Comparison of ENCODE assay signal across 20 cellular contexts in the genomic region with DNA sequence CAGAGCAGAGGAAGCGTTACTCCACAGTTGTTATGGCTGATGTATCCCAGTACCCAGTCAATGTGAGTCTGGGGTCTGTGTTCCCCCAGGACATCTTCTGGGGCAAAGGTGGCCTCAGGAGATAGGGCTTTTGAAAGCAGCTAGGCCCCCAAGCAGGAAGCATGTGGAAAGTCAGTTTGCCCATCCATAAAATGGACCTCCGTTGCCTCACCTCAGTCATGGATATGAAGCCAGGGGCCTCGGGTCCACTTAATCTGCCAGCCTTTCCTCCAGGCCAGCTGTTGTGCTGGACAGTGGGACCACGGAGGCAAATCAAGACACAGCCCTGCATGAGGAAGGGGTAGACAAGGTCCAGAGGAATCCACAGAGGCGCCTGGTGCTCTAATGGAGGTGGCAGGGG. TPM values are rescaled to one million over a fixed set of nuclear protein-coding genes. Genes with fewer than 3 reads are reported as not detected.
DNase-seq lines count a peak whose midpoint lies in the region; ATAC-seq and TF ChIP-seq lines count a peak whose summit lies in the region.
"Had no signal": no experiment of that assay in that cellular context is flagged by ENCODE, and none has a peak within 500 bp of the region (broad histone marks: within the 10 kb centered on the region; RNA-seq: fewer than 3 reads in every experiment).

No MANE protein-coding gene starts in this region.

- H3K4me3 ChIP-seq in esophagus squamous epithelium (peak overlapping the region in 1 of 4 donors; percentile 59), trophoblast cell (ENCODE audit: low read depth, low read length) (no peak overlapping the region)

- H2BK12ac ChIP-seq in trophoblast cell (ENCODE audit: low read length): no peak overlapping the region

- H3K4ac ChIP-seq in trophoblast cell (ENCODE audit: low read depth, low read length): no peak overlapping the region

- TF ChIP-seq CTCF in activated B cell treated with CpG ODN at 0.5 μM for 24 hours (IDR thresholded peaks at IDR 0.05) (no peak), esophagus squamous epithelium (IDR thresholded peaks at IDR 0.05) (no peak)

- POLR2A ChIA-PET in activated B cell treated with CpG ODN at 0.5 μM for 24 hours (lab: Charles Lee): no interaction called here

- ATAC-seq in activated B cell treated with CpG ODN at 0.5 μM for 24 hours (ENCODE audit: low read depth) (no peak), HG02970 (IDR thresholded peaks at IDR 0.05; ENCODE audit: low FRiP score, unreplicated experiment) (no peak)
- ATAC-seq: left ventricle myocardium superior had no signal

- peaks cover 6% of the 10 kb centered on the region for H3K9me3 Mint-ChIP-seq in activated naive CD4-positive, alpha-beta T cell treated with anti-CD3 and anti-CD28 coated beads, Interleukin-2, amount 10 ng/mL, durations not matched to agents 7 days and 5 days
- H3K9me3 Mint-ChIP-seq in activated B cell treated with CpG ODN at 0.5 μM for 24 hours: peaks cover 2% of the 10 kb centered on the region

- no peak overlapping the region for H2AK5ac ChIP-seq in trophoblast cell (ENCODE audit: low read length)

- no peaks in the 10 kb centered on the region for H3K9me3 ChIP-seq in esophagus squamous epithelium
- H3K9me3 ChIP-seq in trophoblast cell (ENCODE audit: insufficient read depth, low read depth, low read length): peaks cover 8% of the 10 kb centered on the region

- 56 to 93% methylated on average over 1 to 3 of the region's 5 CpGs for whole genome bisulfite sequencing in esophagus squamous epithelium, 2 donors
- WGBS in trophoblast cell (ENCODE audit: extremely low coverage, insufficient coverage, insufficient read length): no CpG with 5 or more reads among the region's 5 CpGs

- peak overlapping the region; percentile 13 for H3K4me3 Mint-ChIP-seq in activated naive CD4-positive, alpha-beta T cell treated with anti-CD3 and anti-CD28 coated beads, Interleukin-2, amount 10 ng/mL, durations not matched to agents 7 days and 5 days
- peak overlapping the region; percentile 41 for H3K4me3 Mint-ChIP-seq in activated B cell treated with CpG ODN at 0.5 μM for 24 hours

- no peaks in the 10 kb centered on the region for H3K36me3 ChIP-seq in esophagus squamous epithelium
- peaks cover 13 to 24% of the 10 kb centered on the region in 2 experiments for H3K36me3 ChIP-seq in trophoblast cell (ENCODE audit: control insufficient read depth in 1 of 2, insufficient read depth in 2 of 2, low read length in 2 of 2)

- H3K18ac ChIP-seq in trophoblast cell (ENCODE audit: low read length): peak overlapping the region; percentile 2

- H2AFZ ChIP-seq in trophoblast cell (ENCODE audit: insufficient read depth, low read length, poor library complexity): no peak overlapping the region

- no peak overlapping the region for H2BK120ac ChIP-seq in trophoblast cell (ENCODE audit: insufficient read depth, low read length, poor library complexity)

- H3K4me2 ChIP-seq in trophoblast cell (ENCODE audit: low read length): no peak overlapping the region

- peaks cover 19% of the 10 kb centered on the region for H3K79me1 ChIP-seq in trophoblast cell (ENCODE audit: low read length)

- TF ChIP-seq POLR2A in esophagus squamous epithelium (IDR thresholded peaks at IDR 0.05): no peak

- H3K23ac ChIP-seq in trophoblast cell (ENCODE audit: low read length): no peak overlapping the region

- H3K79me2 ChIP-seq in trophoblast cell (ENCODE audit: control insufficient read depth, insufficient read depth, low read length, poor library complexity): peaks cover 9% of the 10 kb centered on the region

- peaks cover 32% of the 10 kb centered on the region for H3K4me1 Mint-ChIP-seq in activated naive CD4-positive, alpha-beta T cell treated with anti-CD3 and anti-CD28 coated beads, Interleukin-2, amount 10 ng/mL, durations not matched to agents 7 days and 5 days
- peaks cover 31% of the 10 kb centered on the region for H3K4me1 Mint-ChIP-seq in activated B cell treated with CpG ODN at 0.5 μM for 24 hours

- H3K27me3 Mint-ChIP-seq in activated naive CD4-positive, alpha-beta T cell treated with anti-CD3 and anti-CD28 coated beads, Interleukin-2, amount 10 ng/mL, durations not matched to agents 7 days and 5 days: peaks cover 80% of the 10 kb centered on the region
- peaks cover 53% of the 10 kb centered on the region for H3K27me3 Mint-ChIP-seq in activated B cell treated with CpG ODN at 0.5 μM for 24 hours

- CTCF ChIA-PET in activated naive CD4-positive, alpha-beta T cell treated with anti-CD3 and anti-CD28 coated beads, Interleukin-2, amount 10 ng/mL, durations not matched to agents 7 days and 5 days (lab: Charles Lee): no interaction called here
- CTCF ChIA-PET in activated B cell treated with CpG ODN at 0.5 μM for 24 hours (lab: Charles Lee): no interaction called here

- peaks cover 13% of the 10 kb centered on the region for H3K36me3 Mint-ChIP-seq in activated naive CD4-positive, alpha-beta T cell treated with anti-CD3 and anti-CD28 coated beads, Interleukin-2, amount 10 ng/mL, durations not matched to agents 7 days and 5 days
- no peaks in the 10 kb centered on the region for H3K36me3 Mint-ChIP-seq in activated B cell treated with CpG ODN at 0.5 μM for 24 hours (ENCODE audit: low read depth)

- intact Hi-C loops in activated B cell treated with CpG ODN at 0.5 μM for 24 hours (cut with micrococcal nuclease): no loop called here
- intact Hi-C loops in esophagus squamous epithelium (cut with DNase I): no loop called here

- H3K27ac ChIP-seq in esophagus squamous epithelium (peak overlapping the region in 3 of 4 donors; percentile 16 to 33 (median 27)), trophoblast cell (ENCODE audit: low read depth, low read length) (no peak overlapping the region)
- H3K27ac ChIP-seq: C4-2B had no signal

- no peak overlapping the region for H4K12ac ChIP-seq in trophoblast cell (ENCODE audit: low read depth, low read length)

- no peak overlapping the region for H4K8ac ChIP-seq in trophoblast cell (ENCODE audit: low read depth, low read length)

- H3K4me1 ChIP-seq in esophagus squamous epithelium (peaks cover 25 to 48% (median 26%) of the 10 kb centered on the region in 3 donors), trophoblast cell (ENCODE audit: control insufficient read depth in 1 of 2, insufficient read depth in 2 of 2, low read length in 2 of 2) (peaks cover 16 to 26% of the 10 kb centered on the region in 2 experiments)

- no peak for DNase-seq in activated naive CD4-positive, alpha-beta T cell treated with anti-CD3 and anti-CD28 coated beads, Interleukin-2, amount 10 ng/mL, durations not matched to agents 7 days and 5 days
- DNase-seq in activated naive CD4-positive, alpha-beta T cell (lab: John Stamatoyannopoulos, UW): no peak
- DNase-seq in activated B cell treated with CpG ODN at 0.5 μM for 24 hours (no peak), esophagus squamous epithelium (lab: John Stamatoyannopoulos, UW) (no peak), trophoblast cell (no peak), AG20443 (ENCODE audit: low spot score) (no peak), SW 1271 (lab: John Stamatoyannopoulos, UW) (no peak)
- DNase-seq: activated CD4-positive, alpha-beta T cell treated with anti-CD3 and anti-CD28 coated beads, Interleukin-2, amount 50 U/mL, for 48 hours; activated naive CD4-positive, alpha-beta T cell treated with anti-CD3 and anti-CD28 coated beads, Interleukin-2, amount 50 U/mL, for 16 hours; activated T-cell treated with anti-CD3 and anti-CD28 coated beads for 4 hours; DMS153; left ventricle myocardium superior; NCI-H1694 treated with DMSO at 0.1 percent for 48 hours; nucleus accumbens; retina; SHP77; substantia nigra; T-helper 1 cell had no signal

- no peak overlapping the region for H2BK5ac ChIP-seq in trophoblast cell (ENCODE audit: low read depth, low read length, poor library complexity)

- H3K27me3 ChIP-seq in esophagus squamous epithelium (peaks cover 0 to 77% (median 23%) of the 10 kb centered on the region in 4 donors), trophoblast cell (ENCODE audit: insufficient read depth, low read length) (no peaks in the 10 kb centered on the region)

- H3K27ac Mint-ChIP-seq in activated naive CD4-positive, alpha-beta T cell treated with anti-CD3 and anti-CD28 coated beads, Interleukin-2, amount 10 ng/mL, durations not matched to agents 7 days and 5 days: no peak overlapping the region
- no peak overlapping the region for H3K27ac Mint-ChIP-seq in activated B cell treated with CpG ODN at 0.5 μM for 24 hours

- H4K91ac ChIP-seq in trophoblast cell (ENCODE audit: low read depth, low read length): no peak overlapping the region

- no peak overlapping the region for H3K9ac ChIP-seq in trophoblast cell (ENCODE audit: low read length)

- H3K14ac ChIP-seq in trophoblast cell (ENCODE audit: low read length): peak overlapping the region; percentile 12

RNA-seq across cellular contexts. Expression of a gene that starts 3.3 kb away (rescaled TPM):
- total RNA-seq in activated B cell treated with CpG ODN at 0.5 μM for 24 hours: 0.38 and 1.0 TPM in 2 replicates
- 100 to 1,000 TPM; 151 to 341 (median 286) TPM for total RNA-seq in esophagus squamous epithelium
- 188 and 197 TPM in 2 replicates for polyA plus RNA-seq in trophoblast cell (2013)

RNA-seq across cellular contexts. Expression of a gene that starts 16.0 kb away (rescaled TPM):
- 10.3 and 12.4 TPM in 2 replicates for total RNA-seq in activated B cell treated with CpG ODN at 0.5 μM for 24 hours
- total RNA-seq in esophagus squamous epithelium: 10 to 100 TPM; 32.2 to 68.0 (median 41.4) TPM
- 64.1 and 68.9 TPM in 2 replicates for polyA plus RNA-seq in trophoblast cell (2013)

RNA-seq across cellular contexts. Expression of a gene that starts 38.4 kb away (rescaled TPM):
- total RNA-seq in activated B cell treated with CpG ODN at 0.5 μM for 24 hours: 115 and 139 TPM in 2 replicates
- total RNA-seq in esophagus squamous epithelium: 10 to 100 TPM; 35.1 to 89.1 (median 43.7) TPM
- 65.1 and 65.9 TPM in 2 replicates for polyA plus RNA-seq in trophoblast cell (2013)

RNA-seq across cellular contexts. Expression of a gene that starts 40.9 kb away (rescaled TPM):
- not detected in 2 replicates for total RNA-seq in activated B cell treated with CpG ODN at 0.5 μM for 24 hours
- total RNA-seq in esophagus squamous epithelium: not detected
- polyA plus RNA-seq in trophoblast cell (2013): 1.3 and 1.4 TPM in 2 replicates
- total RNA-seq: left ventricle myocardium superior had no signal

Comparison
In these comparisons a context has a peak if more than half of its experiments do, and no peak if none do; other contexts are left out.
1. RNA of a gene that starts 3.3 kb away (total RNA-seq): 151 to 341 TPM in esophagus squamous epithelium; 0.38 to 1.0 TPM in activated B cell treated with CpG ODN at 0.5 μM for 24 hours; every median in the first group is over 10 times any median in the second.